19 cellular contexts compared by ENCODE assay signal in genomic region chr7:152902054-152902453, GRCh38.
"Had no signal": no experiment of that assay in that cellular context is flagged by ENCODE, and none has a peak within 500 bp of the region (broad histone marks: within the 10 kb centered on the region; RNA-seq: fewer than 3 reads in every experiment).

No MANE protein-coding gene starts in this region.

- H2AFZ ChIP-seq: parathyroid adenoma had no signal

- H3K79me2 ChIP-seq: parathyroid adenoma had no signal

- DNase-seq: activated CD4-positive, alpha-beta T cell treated with anti-CD3 and anti-CD28 coated beads for 36 hours; activated CD4-positive, alpha-beta T cell treated with anti-CD3 and anti-CD28 coated beads, Interleukin-2, amount 50 U/mL, for 48 hours; activated naive CD4-positive, alpha-beta T cell; body of pancreas; central memory CD4-positive, alpha-beta T cell; dorsolateral prefrontal cortex; hypothalamus; islet precursor cell; left lung; mammary epithelial cell; naive B cell; retina; stimulated activated CD4-positive, alpha-beta T cell treated with anti-CD3 and anti-CD28 coated beads, Interleukin-12 subunit alpha, Interleukin-12 subunit beta, amount 100 ng/mL, for 4 hours; stimulated activated CD4-positive, alpha-beta T cell treated with anti-CD3 and anti-CD28 coated beads, Interleukin-1b, Interleukin-23, amount 100 ng/mL, for 48 hours; stimulated activated naive CD8-positive, alpha-beta T cell treated with anti-CD3 and anti-CD28 coated beads, Interleukin-15, Interleukin-2, amounts not matched to agents 100 U/mL and 50 U/mL, for 24 hours; trophoblast cell had no signal

- H3K36me3 ChIP-seq: left lung, neutrophil had no signal

- H3K4me3 ChIP-seq: body of pancreas, dorsolateral prefrontal cortex, left lung had no signal

- H3K4me1 ChIP-seq: parathyroid adenoma had no signal

- H3K9me3 ChIP-seq: body of pancreas, left lung, neutrophil had no signal

- H3K9ac ChIP-seq: parathyroid adenoma had no signal

- ATAC-seq: activated CD4-positive, alpha-beta T cell treated with anti-CD3 and anti-CD28 coated beads for 36 hours; activated T-helper 17 cell treated with anti-CD3 and anti-CD28 coated beads, Interleukin-2, amount 50 U/mL, for 72 hours; body of pancreas; left lung; stimulated activated naive CD8-positive, alpha-beta T cell treated with anti-CD3 and anti-CD28 coated beads, Interleukin-15, Interleukin-2, amounts not matched to agents 100 U/mL and 50 U/mL, for 24 hours had no signal

- H3K27me3 ChIP-seq: body of pancreas, dorsolateral prefrontal cortex, left lung, neutrophil had no signal

- H3K27ac ChIP-seq: body of pancreas, dorsolateral prefrontal cortex, left lung, neutrophil, parathyroid adenoma had no signal
